In the genomic region with DNA sequence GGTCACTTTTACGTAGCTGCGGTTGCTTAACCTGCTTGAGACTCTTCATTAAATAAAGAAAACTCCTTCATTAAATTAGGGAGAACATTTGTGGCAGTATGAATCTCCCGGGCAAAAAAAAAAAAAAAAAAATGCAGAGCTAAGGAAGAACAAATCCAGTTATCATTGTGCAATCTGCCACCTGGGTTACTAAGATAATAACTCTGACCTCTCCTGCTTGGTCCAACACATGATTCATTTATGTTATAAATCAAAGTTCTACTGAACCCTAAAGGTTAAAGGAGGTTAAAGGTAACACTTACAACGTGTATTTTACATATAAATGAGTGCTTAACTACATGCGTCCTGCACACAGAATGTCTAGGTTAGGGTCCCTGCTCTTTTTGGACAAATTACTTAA, we compare ENCODE assay signal across 22 cellular contexts. TPM values are rescaled to one million over a fixed set of nuclear protein-coding genes. Genes with fewer than 3 reads are reported as not detected.
DNase-seq lines count a peak whose midpoint lies in the region; ATAC-seq and TF ChIP-seq lines count a peak whose summit lies in the region.
"Had no signal": no experiment of that assay in that cellular context is flagged by ENCODE, and none has a peak within 500 bp of the region (broad histone marks: within the 10 kb centered on the region; RNA-seq: fewer than 3 reads in every experiment).

No MANE protein-coding gene starts in this region.

- no peak for TF ChIP-seq EP300 in transverse colon (IDR thresholded peaks at IDR 0.05; ENCODE audit: low read depth)

- H3K36me3 ChIP-seq in transverse colon: no peaks in the 10 kb centered on the region
- no peaks in the 10 kb centered on the region for H3K36me3 ChIP-seq in esophagus squamous epithelium
- H3K36me3 ChIP-seq: SJCRH30, tibial artery had no signal

- no peaks in the 10 kb centered on the region for H3K27me3 Mint-ChIP-seq in IgD-negative memory B cell
- H3K27me3 Mint-ChIP-seq: activated naive CD8-positive, alpha-beta T cell; natural killer cell treated with Interleukin-12 subunit alpha and Interleukin-12 subunit beta and Interleukin-15 and Interleukin-18, amount 100 ng/mL, for 72 hours had no signal

- H3K27me3 ChIP-seq in transverse colon: no peaks in the 10 kb centered on the region
- H3K27me3 ChIP-seq in esophagus squamous epithelium: no peaks in the 10 kb centered on the region
- H3K27me3 ChIP-seq: SJCRH30, tibial artery had no signal

- H3K4me3 ChIP-seq in transverse colon: no peak overlapping the region
- no peak overlapping the region for H3K4me3 ChIP-seq in esophagus squamous epithelium
- H3K4me3 ChIP-seq: SJCRH30, tibial artery had no signal

- ATAC-seq in left colon (peak; percentile 23), HG03521 (IDR thresholded peaks at IDR 0.05; ENCODE audit: unreplicated experiment) (no peak), HG03432 (IDR thresholded peaks at IDR 0.05; ENCODE audit: unreplicated experiment) (no peak)
- ATAC-seq: natural killer cell treated with Interleukin-12 subunit alpha and Interleukin-12 subunit beta and Interleukin-15 and Interleukin-18, amount 100 ng/mL, for 72 hours; sciatic nerve; stimulated activated naive CD8-positive, alpha-beta T cell treated with anti-CD3 and anti-CD28 coated beads, Interleukin-15, Interleukin-2, amounts not matched to agents 100 U/mL and 50 U/mL, for 24 hours had no signal

- H3K4me1 ChIP-seq in transverse colon (peaks cover 8 to 58% (median 26%) of the 10 kb centered on the region in 4 donors), esophagus squamous epithelium (peaks cover 13 to 54% (median 20%) of the 10 kb centered on the region in 3 donors)

- peak overlapping the region in 1 of 3 donors; percentile 91 for H3K27ac Mint-ChIP-seq in IgD-negative memory B cell
- H3K27ac Mint-ChIP-seq: activated naive CD8-positive, alpha-beta T cell; activated T-helper 1 cell treated with anti-CD3 and anti-CD28 coated beads, Interleukin-12 subunit alpha, Interleukin-12 subunit beta, Interleukin-2, Interleukin-4 antibody, amounts not matched to agents 30 ng/mL and 10 ng/mL and 1 ng/mL, durations not matched to agents 14 hours and 24 hours and 36 hours; H9; natural killer cell treated with Interleukin-12 subunit alpha and Interleukin-12 subunit beta and Interleukin-15 and Interleukin-18, amount 100 ng/mL, for 72 hours; T-helper 1 cell treated with Interleukin-12 subunit alpha and Interleukin-12 subunit beta and Interleukin-4 antibody, amounts not matched to agents 30 μg/mL and 1 μg/mL, for 36 hours had no signal

- H3K4me3 Mint-ChIP-seq in IgD-negative memory B cell: peak overlapping the region in 3 of 4 donors; percentile 30 to 94 (median 65)
- H3K4me3 Mint-ChIP-seq: activated T-helper 1 cell treated with anti-CD3 and anti-CD28 coated beads, Interleukin-12 subunit alpha, Interleukin-12 subunit beta, Interleukin-2, Interleukin-4 antibody, amounts not matched to agents 30 ng/mL and 10 ng/mL and 1 ng/mL, durations not matched to agents 14 hours and 24 hours and 36 hours; H9; natural killer cell treated with Interleukin-12 subunit alpha and Interleukin-12 subunit beta and Interleukin-15 and Interleukin-18, amount 100 ng/mL, for 72 hours; T-helper 1 cell treated with Interleukin-12 subunit alpha and Interleukin-12 subunit beta and Interleukin-4 antibody, amounts not matched to agents 30 μg/mL and 1 μg/mL, for 36 hours had no signal

- H3K9me3 ChIP-seq in transverse colon (no peaks in the 10 kb centered on the region), esophagus squamous epithelium (no peaks in the 10 kb centered on the region)
- H3K9me3 ChIP-seq: SJCRH30, tibial artery had no signal

- TF ChIP-seq CTCF in transverse colon (IDR thresholded peaks at IDR 0.05) (no peak), esophagus squamous epithelium (IDR thresholded peaks at IDR 0.05) (no peak)

- TF ChIP-seq POLR2A in transverse colon (IDR thresholded peaks at IDR 0.05) (no peak), esophagus squamous epithelium (IDR thresholded peaks at IDR 0.05) (no peak)

- WGBS in transverse colon (ENCODE audit: low coverage in 1 of 2), 2 donors: 57 to 62% methylated on average over 5 of the region's 5 CpGs
- 63 to 65% methylated on average over 5 of the region's 5 CpGs for WGBS in esophagus squamous epithelium, 2 donors

- intact Hi-C loops in left colon (cut with DNase I, micrococcal nuclease) (loop anchor here in 1 of 2 donors (5.0 kb wide), 2 partner anchors 70 to 270 kb away; no protein-coding TSS in a partner anchor), transverse colon (cut with DNase I; ENCODE audit: low total_unique reads) (no loop called here), esophagus squamous epithelium (cut with DNase I) (no loop called here)

- H3K27ac ChIP-seq in transverse colon: peak overlapping the region in 3 of 4 donors; percentile 0 to 23 (median 18)
- no peak overlapping the region for H3K27ac ChIP-seq in esophagus squamous epithelium
- H3K27ac ChIP-seq: SJCRH30 had no signal

- no peaks in the 10 kb centered on the region for H3K9me3 Mint-ChIP-seq in IgD-negative memory B cell
- H3K9me3 Mint-ChIP-seq: activated T-helper 1 cell treated with anti-CD3 and anti-CD28 coated beads, Interleukin-12 subunit alpha, Interleukin-12 subunit beta, Interleukin-2, Interleukin-4 antibody, amounts not matched to agents 30 ng/mL and 10 ng/mL and 1 ng/mL, durations not matched to agents 14 hours and 24 hours and 36 hours; H9; natural killer cell treated with Interleukin-12 subunit alpha and Interleukin-12 subunit beta and Interleukin-15 and Interleukin-18, amount 100 ng/mL, for 72 hours; T-helper 1 cell treated with Interleukin-12 subunit alpha and Interleukin-12 subunit beta and Interleukin-4 antibody, amounts not matched to agents 30 μg/mL and 1 μg/mL, for 36 hours had no signal

- H3K4me1 Mint-ChIP-seq in IgD-negative memory B cell: peaks cover 37 to 40% (median 37%) of the 10 kb centered on the region in 3 donors

- in situ Hi-C loops in transverse colon (cut with MboI; ENCODE audit: low pct_ligation_motif_present in 1 of 4, low pct_unique_long_range_greater_than_20kb in 1 of 4, low sequenced_read_pairs in 3 of 4): no loop called here

- DNase-seq in amniotic epithelial cell (ENCODE audit: low read depth) (peak; percentile 70), left colon (no peak), transverse colon (no peak), esophagus squamous epithelium (lab: John Stamatoyannopoulos, UW) (no peak), HPDE6-E6E7 (ENCODE audit: extremely low spot score) (no peak)
- DNase-seq: activated CD4-positive, alpha-beta T cell treated with anti-CD3 and anti-CD28 coated beads for 48 hours; foreskin melanocyte; H9; kidney glomerular epithelial cell; NCI-H1694; NCI-H748 treated with DMSO at 0.1 percent for 48 hours; SJCRH30; stimulated activated naive CD8-positive, alpha-beta T cell treated with anti-CD3 and anti-CD28 coated beads, Interleukin-15, Interleukin-2, amounts not matched to agents 100 U/mL and 50 U/mL, for 24 hours; tibial artery had no signal

- peaks cover 7% of the 10 kb centered on the region for H3K36me3 Mint-ChIP-seq in IgD-negative memory B cell
- H3K36me3 Mint-ChIP-seq: activated naive CD8-positive, alpha-beta T cell; natural killer cell treated with Interleukin-12 subunit alpha and Interleukin-12 subunit beta and Interleukin-15 and Interleukin-18, amount 100 ng/mL, for 72 hours had no signal

RNA-seq across cellular contexts. Expression of gene TGFB3, which starts 4.3 kb away (rescaled TPM):
- polyA plus RNA-seq in IgD-negative memory B cell: 0.43 TPM
- total RNA-seq in left colon (1 to 10 TPM; 4.5 to 5.9 TPM), transverse colon (10 to 100 TPM in 2 of 4 donors, 1 to 10 TPM in 2; 4.4 to 22.5 (median 13.1) TPM), esophagus squamous epithelium (10 to 100 TPM in 1 of 4 donors, 1 to 10 TPM in 3; 1.5 to 10.5 (median 5.0) TPM)

RNA-seq across cellular contexts. Expression of gene IFT43, which starts 8.0 kb away (rescaled TPM):
- 13.2 TPM for polyA plus RNA-seq in IgD-negative memory B cell
- total RNA-seq in left colon: 10 to 100 TPM; 25.9 to 27.3 TPM
- total RNA-seq in transverse colon: 100 to 1,000 TPM in 1 of 4 donors, 10 to 100 TPM in 3; 24.5 to 412 (median 31.2) TPM
- 10 to 100 TPM; 15.4 to 28.8 (median 17.5) TPM for total RNA-seq in esophagus squamous epithelium

Comparison
In these comparisons a context has a peak if more than half of its experiments do, and no peak if none do; other contexts are left out.
1. H3K27ac ChIP-seq: peak in transverse colon (3 of 4); none in esophagus squamous epithelium (0 of 4).